In genomic region chr1:155695608-155696007, GRCh38 we compare ENCODE assay signal across 15 cellular contexts.
"Had no signal": no experiment of that assay in that cellular context is flagged by ENCODE, and none has a peak within 500 bp of the region (broad histone marks: within the 10 kb centered on the region; RNA-seq: fewer than 3 reads in every experiment).

No MANE protein-coding gene starts in this region.

- H3K9me3 ChIP-seq: tibial artery, upper lobe of right lung, vagina had no signal

- H3K4me3 Mint-ChIP-seq: stimulated activated effector memory CD8-positive, alpha-beta T cell treated with anti-CD3 and anti-CD28 coated beads, Interleukin-12 subunit alpha, Interleukin-12 subunit beta, amount 100 ng/mL, for 72 hours had no signal

- H3K27me3 Mint-ChIP-seq: naive thymus-derived CD4-positive, alpha-beta T cell had no signal

- DNase-seq: dermis blood vessel endothelial cell; erythroblast; head of caudate nucleus; left colon; naive thymus-derived CD4-positive, alpha-beta T cell; right cardiac atrium; small intestine; stimulated activated CD4-positive, alpha-beta T cell treated with anti-CD3 and anti-CD28 coated beads, Interleukin-2, amount 100 ng/mL, for 48 hours; stimulated activated CD8-positive, alpha-beta memory T cell treated with anti-CD3 and anti-CD28 coated beads, Interleukin-4, amount 100 ng/mL, for 48 hours; stimulated activated naive CD8-positive, alpha-beta T cell treated with anti-CD3 and anti-CD28 coated beads, Interleukin-15, Interleukin-2, amounts not matched to agents 100 U/mL and 50 U/mL, for 24 hours; tibial artery; upper lobe of right lung had no signal

- H3K27ac ChIP-seq: hepatocyte, tibial artery, upper lobe of right lung, vagina had no signal

- H3K9me3 Mint-ChIP-seq: stimulated activated effector memory CD8-positive, alpha-beta T cell treated with anti-CD3 and anti-CD28 coated beads, Interleukin-12 subunit alpha, Interleukin-12 subunit beta, amount 100 ng/mL, for 72 hours had no signal

- H3K4me2 ChIP-seq: hepatocyte had no signal

- ATAC-seq: naive thymus-derived CD4-positive, alpha-beta T cell; stimulated activated effector memory CD8-positive, alpha-beta T cell treated with anti-CD3 and anti-CD28 coated beads, Interleukin-12 subunit alpha, Interleukin-12 subunit beta, amount 100 ng/mL, for 72 hours; stimulated activated naive CD8-positive, alpha-beta T cell treated with anti-CD3 and anti-CD28 coated beads, Interleukin-15, Interleukin-2, amounts not matched to agents 100 U/mL and 50 U/mL, for 24 hours had no signal

- H3K4me1 ChIP-seq: upper lobe of right lung had no signal

- H3K4me3 ChIP-seq: hepatocyte, tibial artery, upper lobe of right lung, vagina had no signal

- H2AFZ ChIP-seq: hepatocyte had no signal

- H3K27me3 ChIP-seq: hepatocyte, tibial artery, upper lobe of right lung, vagina had no signal
